3 cellular contexts compared by ENCODE assay signal in the genomic region with DNA sequence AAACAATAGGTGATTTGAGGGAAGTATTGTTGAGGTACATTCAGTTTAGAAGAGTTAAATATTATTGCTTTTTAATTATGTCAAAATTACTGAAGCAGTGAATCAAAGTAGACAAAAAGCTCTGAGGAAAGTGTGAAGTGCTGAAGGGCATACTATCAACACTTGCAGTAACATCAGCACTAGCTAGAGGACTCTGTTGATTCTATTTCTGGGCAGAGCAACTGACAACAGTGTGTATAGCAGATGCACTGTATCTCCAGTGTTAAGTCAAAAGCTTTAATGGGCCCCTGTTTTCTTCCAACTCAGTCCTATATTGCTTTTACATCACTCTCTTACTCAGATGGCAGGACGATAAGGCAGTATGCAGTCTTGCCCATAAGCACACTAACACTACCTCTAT.
TF ChIP-seq lines count a peak whose summit lies in the region.

No MANE protein-coding gene starts in this region.

TF ChIP-seq in SK-N-SH, 30 proteins besides CTCF, POLR2A, EP300 and RAD21 (continued from another document):
- TF ChIP-seq, protein P1, sequence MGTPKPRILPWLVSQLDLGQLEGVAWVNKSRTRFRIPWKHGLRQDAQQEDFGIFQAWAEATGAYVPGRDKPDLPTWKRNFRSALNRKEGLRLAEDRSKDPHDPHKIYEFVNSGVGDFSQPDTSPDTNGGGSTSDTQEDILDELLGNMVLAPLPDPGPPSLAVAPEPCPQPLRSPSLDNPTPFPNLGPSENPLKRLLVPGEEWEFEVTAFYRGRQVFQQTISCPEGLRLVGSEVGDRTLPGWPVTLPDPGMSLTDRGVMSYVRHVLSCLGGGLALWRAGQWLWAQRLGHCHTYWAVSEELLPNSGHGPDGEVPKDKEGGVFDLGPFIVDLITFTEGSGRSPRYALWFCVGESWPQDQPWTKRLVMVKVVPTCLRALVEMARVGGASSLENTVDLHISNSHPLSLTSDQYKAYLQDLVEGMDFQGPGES (IDR thresholded peaks at IDR 0.05; ENCODE audit: low read depth, low read length), result no peak
- TF ChIP-seq, protein P2, sequence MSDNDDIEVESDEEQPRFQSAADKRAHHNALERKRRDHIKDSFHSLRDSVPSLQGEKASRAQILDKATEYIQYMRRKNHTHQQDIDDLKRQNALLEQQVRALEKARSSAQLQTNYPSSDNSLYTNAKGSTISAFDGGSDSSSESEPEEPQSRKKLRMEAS (IDR thresholded peaks at IDR 0.05; ENCODE audit: low read depth), result no peak
- TF ChIP-seq TAF1 (IDR thresholded peaks at IDR 0.05; ENCODE audit: borderline replicate concordance, low read depth, low read length) (no peak), FOXM1 (IDR thresholded peaks at IDR 0.05; ENCODE audit: low read depth) (no peak), RXRA (IDR thresholded peaks at IDR 0.05; ENCODE audit: borderline replicate concordance, low read depth) (no peak), JUND (IDR thresholded peaks at IDR 0.05) (no peak), GABPA (IDR thresholded peaks at IDR 0.05; ENCODE audit: low read depth) (no peak), SIN3A (IDR thresholded peaks at IDR 0.05; ENCODE audit: borderline replicate concordance, low read depth, low read length) (no peak), YY1 (IDR thresholded peaks at IDR 0.05; ENCODE audit: low read depth) (no peak), GATA2 (CRISPR knock-in tag; IDR thresholded peaks at IDR 0.05) (no peak), POLR2AphosphoS5 (IDR thresholded peaks at IDR 0.05; ENCODE audit: low read depth, low read length) (no peak), SMC3 (IDR thresholded peaks at IDR 0.05; ENCODE audit: low read depth, low read length) (no peak), TCF12 (IDR thresholded peaks at IDR 0.05) (no peak)
- TF ChIP-seq, protein P3, sequence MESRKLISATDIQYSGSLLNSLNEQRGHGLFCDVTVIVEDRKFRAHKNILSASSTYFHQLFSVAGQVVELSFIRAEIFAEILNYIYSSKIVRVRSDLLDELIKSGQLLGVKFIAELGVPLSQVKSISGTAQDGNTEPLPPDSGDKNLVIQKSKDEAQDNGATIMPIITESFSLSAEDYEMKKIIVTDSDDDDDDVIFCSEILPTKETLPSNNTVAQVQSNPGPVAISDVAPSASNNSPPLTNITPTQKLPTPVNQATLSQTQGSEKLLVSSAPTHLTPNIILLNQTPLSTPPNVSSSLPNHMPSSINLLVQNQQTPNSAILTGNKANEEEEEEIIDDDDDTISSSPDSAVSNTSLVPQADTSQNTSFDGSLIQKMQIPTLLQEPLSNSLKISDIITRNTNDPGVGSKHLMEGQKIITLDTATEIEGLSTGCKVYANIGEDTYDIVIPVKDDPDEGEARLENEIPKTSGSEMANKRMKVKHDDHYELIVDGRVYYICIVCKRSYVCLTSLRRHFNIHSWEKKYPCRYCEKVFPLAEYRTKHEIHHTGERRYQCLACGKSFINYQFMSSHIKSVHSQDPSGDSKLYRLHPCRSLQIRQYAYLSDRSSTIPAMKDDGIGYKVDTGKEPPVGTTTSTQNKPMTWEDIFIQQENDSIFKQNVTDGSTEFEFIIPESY (IDR thresholded peaks at IDR 0.05; ENCODE audit: borderline replicate concordance, low read depth), result no peak
- TF ChIP-seq, protein P4, sequence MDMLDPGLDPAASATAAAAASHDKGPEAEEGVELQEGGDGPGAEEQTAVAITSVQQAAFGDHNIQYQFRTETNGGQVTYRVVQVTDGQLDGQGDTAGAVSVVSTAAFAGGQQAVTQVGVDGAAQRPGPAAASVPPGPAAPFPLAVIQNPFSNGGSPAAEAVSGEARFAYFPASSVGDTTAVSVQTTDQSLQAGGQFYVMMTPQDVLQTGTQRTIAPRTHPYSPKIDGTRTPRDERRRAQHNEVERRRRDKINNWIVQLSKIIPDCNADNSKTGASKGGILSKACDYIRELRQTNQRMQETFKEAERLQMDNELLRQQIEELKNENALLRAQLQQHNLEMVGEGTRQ (IDR thresholded peaks at IDR 0.05; ENCODE audit: borderline replicate concordance, low read depth, low read length), result no peak
- TF ChIP-seq, protein P5, sequence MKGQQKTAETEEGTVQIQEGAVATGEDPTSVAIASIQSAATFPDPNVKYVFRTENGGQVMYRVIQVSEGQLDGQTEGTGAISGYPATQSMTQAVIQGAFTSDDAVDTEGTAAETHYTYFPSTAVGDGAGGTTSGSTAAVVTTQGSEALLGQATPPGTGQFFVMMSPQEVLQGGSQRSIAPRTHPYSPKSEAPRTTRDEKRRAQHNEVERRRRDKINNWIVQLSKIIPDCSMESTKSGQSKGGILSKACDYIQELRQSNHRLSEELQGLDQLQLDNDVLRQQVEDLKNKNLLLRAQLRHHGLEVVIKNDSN (IDR thresholded peaks at IDR 0.05; ENCODE audit: borderline replicate concordance, low read depth), result no peak

TF ChIP-seq in SK-N-SH treated with all-trans-retinoic acid at 6 μM for 48 hours, 23 proteins besides CTCF, POLR2A, EP300 and RAD21 (continued from another document):
- TF ChIP-seq, protein P6, sequence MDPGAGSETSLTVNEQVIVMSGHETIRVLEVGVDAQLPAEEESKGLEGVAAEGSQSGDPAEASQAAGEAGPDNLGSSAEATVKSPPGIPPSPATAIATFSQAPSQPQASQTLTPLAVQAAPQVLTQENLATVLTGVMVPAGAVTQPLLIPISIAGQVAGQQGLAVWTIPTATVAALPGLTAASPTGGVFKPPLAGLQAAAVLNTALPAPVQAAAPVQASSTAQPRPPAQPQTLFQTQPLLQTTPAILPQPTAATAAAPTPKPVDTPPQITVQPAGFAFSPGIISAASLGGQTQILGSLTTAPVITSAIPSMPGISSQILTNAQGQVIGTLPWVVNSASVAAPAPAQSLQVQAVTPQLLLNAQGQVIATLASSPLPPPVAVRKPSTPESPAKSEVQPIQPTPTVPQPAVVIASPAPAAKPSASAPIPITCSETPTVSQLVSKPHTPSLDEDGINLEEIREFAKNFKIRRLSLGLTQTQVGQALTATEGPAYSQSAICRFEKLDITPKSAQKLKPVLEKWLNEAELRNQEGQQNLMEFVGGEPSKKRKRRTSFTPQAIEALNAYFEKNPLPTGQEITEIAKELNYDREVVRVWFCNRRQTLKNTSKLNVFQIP (CRISPR knock-in tag; IDR thresholded peaks at IDR 0.05; ENCODE audit: borderline replicate concordance, low read depth), result no peak
- TF ChIP-seq PPARA (CRISPR knock-in tag; IDR thresholded peaks at IDR 0.05; ENCODE audit: borderline replicate concordance), result no peak
- no peak for TF ChIP-seq ZC3H10 (CRISPR knock-in tag; IDR thresholded peaks at IDR 0.05)
- TF ChIP-seq ZNF70 (CRISPR knock-in tag; IDR thresholded peaks at IDR 0.05), result no peak
- TF ChIP-seq, protein P7, sequence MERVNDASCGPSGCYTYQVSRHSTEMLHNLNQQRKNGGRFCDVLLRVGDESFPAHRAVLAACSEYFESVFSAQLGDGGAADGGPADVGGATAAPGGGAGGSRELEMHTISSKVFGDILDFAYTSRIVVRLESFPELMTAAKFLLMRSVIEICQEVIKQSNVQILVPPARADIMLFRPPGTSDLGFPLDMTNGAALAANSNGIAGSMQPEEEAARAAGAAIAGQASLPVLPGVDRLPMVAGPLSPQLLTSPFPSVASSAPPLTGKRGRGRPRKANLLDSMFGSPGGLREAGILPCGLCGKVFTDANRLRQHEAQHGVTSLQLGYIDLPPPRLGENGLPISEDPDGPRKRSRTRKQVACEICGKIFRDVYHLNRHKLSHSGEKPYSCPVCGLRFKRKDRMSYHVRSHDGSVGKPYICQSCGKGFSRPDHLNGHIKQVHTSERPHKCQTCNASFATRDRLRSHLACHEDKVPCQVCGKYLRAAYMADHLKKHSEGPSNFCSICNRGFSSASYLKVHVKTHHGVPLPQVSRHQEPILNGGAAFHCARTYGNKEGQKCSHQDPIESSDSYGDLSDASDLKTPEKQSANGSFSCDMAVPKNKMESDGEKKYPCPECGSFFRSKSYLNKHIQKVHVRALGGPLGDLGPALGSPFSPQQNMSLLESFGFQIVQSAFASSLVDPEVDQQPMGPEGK (CRISPR knock-in tag; IDR thresholded peaks at IDR 0.05; ENCODE audit: borderline replicate concordance), result no peak

TF ChIP-seq in HepG2, 621 proteins besides CTCF, POLR2A, EP300 and RAD21 (continued from another document):
- TF ChIP-seq BRCA1 (CRISPR knock-in tag; IDR thresholded peaks at IDR 0.05) (no peak), ZNF839 (CRISPR knock-in tag; IDR thresholded peaks at IDR 0.05; ENCODE audit: borderline replicate concordance) (no peak), TCF7L2 (IDR thresholded peaks at IDR 0.05; ENCODE audit: low read depth, low read length) (no peak), REXO4 (CRISPR knock-in tag; IDR thresholded peaks at IDR 0.05; ENCODE audit: borderline replicate concordance) (no peak)
- TF ChIP-seq, protein P8, sequence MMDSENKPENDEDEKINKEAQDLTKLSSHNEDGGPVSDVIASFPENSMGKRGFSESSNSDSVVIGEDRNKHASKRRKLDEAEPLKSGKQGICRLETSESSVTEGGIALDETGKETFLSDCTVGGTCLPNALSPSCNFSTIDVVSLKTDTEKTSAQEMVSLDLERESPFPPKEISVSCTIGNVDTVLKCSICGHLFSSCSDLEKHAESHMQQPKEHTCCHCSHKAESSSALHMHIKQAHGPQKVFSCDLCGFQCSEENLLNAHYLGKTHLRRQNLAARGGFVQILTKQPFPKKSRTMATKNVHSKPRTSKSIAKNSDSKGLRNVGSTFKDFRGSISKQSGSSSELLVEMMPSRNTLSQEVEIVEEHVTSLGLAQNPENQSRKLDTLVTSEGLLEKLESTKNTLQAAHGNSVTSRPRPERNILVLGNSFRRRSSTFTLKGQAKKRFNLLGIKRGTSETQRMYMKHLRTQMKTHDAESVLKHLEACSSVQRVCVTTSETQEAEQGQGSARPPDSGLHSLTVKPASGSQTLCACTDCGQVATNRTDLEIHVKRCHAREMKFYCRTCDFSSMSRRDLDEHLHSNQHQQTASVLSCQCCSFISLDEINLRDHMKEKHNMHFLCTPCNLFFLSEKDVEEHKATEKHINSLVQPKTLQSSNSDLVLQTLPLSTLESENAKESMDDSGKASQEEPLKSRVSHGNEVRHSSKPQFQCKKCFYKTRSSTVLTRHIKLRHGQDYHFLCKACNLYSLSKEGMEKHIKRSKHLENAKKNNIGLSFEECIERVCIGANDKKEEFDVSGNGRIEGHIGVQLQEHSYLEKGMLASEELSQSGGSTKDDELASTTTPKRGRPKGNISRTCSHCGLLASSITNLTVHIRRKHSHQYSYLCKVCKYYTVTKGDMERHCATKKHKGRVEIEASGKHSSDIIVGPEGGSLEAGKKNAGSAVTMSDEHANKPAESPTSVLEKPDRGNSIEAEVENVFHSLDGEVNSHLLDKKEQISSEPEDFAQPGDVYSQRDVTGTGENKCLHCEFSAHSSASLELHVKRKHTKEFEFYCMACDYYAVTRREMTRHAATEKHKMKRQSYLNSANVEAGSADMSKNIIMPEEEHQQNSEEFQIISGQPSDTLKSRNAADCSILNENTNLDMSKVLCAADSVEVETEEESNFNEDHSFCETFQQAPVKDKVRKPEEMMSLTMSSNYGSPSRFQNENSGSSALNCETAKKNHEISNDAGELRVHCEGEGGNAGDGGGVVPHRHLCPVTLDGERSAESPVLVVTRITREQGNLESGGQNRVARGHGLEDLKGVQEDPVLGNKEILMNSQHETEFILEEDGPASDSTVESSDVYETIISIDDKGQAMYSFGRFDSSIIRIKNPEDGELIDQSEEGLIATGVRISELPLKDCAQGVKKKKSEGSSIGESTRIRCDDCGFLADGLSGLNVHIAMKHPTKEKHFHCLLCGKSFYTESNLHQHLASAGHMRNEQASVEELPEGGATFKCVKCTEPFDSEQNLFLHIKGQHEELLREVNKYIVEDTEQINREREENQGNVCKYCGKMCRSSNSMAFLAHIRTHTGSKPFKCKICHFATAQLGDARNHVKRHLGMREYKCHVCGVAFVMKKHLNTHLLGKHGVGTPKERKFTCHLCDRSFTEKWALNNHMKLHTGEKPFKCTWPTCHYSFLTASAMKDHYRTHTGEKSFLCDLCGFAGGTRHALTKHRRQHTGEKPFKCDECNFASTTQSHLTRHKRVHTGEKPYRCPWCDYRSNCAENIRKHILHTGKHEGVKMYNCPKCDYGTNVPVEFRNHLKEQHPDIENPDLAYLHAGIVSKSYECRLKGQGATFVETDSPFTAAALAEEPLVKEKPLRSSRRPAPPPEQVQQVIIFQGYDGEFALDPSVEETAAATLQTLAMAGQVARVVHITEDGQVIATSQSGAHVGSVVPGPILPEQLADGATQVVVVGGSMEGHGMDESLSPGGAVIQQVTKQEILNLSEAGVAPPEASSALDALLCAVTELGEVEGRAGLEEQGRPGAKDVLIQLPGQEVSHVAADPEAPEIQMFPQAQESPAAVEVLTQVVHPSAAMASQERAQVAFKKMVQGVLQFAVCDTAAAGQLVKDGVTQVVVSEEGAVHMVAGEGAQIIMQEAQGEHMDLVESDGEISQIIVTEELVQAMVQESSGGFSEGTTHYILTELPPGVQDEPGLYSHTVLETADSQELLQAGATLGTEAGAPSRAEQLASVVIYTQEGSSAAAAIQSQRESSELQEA (CRISPR knock-in tag; IDR thresholded peaks at IDR 0.05; ENCODE audit: not compliant biosample characterization), result no peak
TF ChIP-seq in HepG2: peak in this region for 0.
